Comparison of ENCODE assay signal across 9 cellular contexts in the genomic region with DNA sequence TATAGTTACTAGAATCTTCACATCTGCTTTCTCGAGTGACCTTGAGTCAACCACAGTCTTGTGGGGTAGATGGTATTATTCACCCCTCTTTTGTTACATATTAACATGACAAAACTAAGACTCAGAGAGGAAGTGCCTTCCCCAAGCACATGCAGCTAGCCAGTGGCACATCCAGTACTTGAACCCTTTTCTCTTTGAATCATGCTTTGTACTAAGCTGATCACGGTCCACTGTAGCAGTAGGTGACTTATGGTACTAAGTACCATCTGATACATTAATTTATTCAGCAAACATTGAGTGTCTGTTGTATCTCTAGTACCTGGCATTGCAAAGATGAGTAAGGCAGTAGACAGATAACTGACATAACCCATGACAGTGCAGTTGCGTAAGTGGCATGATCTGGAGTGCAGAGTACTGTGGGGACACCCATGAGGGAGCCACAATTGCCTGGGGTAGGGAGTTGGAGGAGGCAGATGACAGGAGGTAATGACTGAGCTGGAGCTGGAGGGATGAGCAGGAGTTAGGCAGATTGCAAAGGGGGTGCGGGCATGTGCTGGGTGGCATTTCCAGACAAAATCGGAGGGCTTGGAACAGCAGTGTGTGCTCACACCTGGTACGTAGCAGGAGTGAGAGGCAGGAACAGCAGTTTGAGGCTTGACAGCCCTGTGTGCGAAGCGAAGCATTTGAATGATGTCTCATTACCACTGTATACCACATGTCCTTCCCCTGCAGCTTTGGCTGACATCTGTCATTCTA. TPM values are rescaled to one million over a fixed set of nuclear protein-coding genes. Genes with fewer than 3 reads are reported as not detected.
DNase-seq lines count a peak whose midpoint lies in the region; ATAC-seq, FAIRE-seq and TF ChIP-seq lines count a peak whose summit lies in the region.
"Had no signal": no experiment of that assay in that cellular context is flagged by ENCODE, and none has a peak within 500 bp of the region (broad histone marks: within the 10 kb centered on the region; RNA-seq: fewer than 3 reads in every experiment).

No MANE protein-coding gene starts in this region.

- peaks cover 90% of the 10 kb centered on the region for H3K79me2 ChIP-seq in astrocyte (ENCODE audit: insufficient read depth, low read length)

- no peaks in the 10 kb centered on the region for H3K9me3 ChIP-seq in A549
- no peaks in the 10 kb centered on the region for H3K9me3 ChIP-seq in astrocyte (ENCODE audit: insufficient read depth, low read depth, low read length)
- no peaks in the 10 kb centered on the region for H3K9me3 ChIP-seq in small intestine (ENCODE audit: control insufficient read depth, low read depth)

- H3K27ac ChIP-seq in A549 (peak overlapping the region; percentile 57 to 66; a peak in 5 of 6 replicates), astrocyte (ENCODE audit: low read depth, low read length) (no peak overlapping the region), small intestine (ENCODE audit: low read depth in 1 of 2, low read length in 1 of 2) (peak overlapping the region in 1 of 2 donors; percentile 64)

- DNase-seq in A549 (ENCODE audit: low read depth in 1 of 2, low spot score in 1 of 2): peak; percentile 33 to 52
- DNase-seq in astrocyte (ENCODE audit: low read depth): peak; percentile 53
- peak; percentile 66 for DNase-seq in small intestine
- no peak for DNase-seq in activated naive CD4-positive, alpha-beta T cell treated with anti-CD3 and anti-CD28 coated beads, Interleukin-2, amount 50 U/mL, for 16 hours
- no peak for DNase-seq in D341Med (ENCODE audit: low spot score)
- DNase-seq in NCI-H2081 treated with DMSO at 0.1 percent for 48 hours (lab: John Stamatoyannopoulos, UW): no peak

- peaks cover 77% of the 10 kb centered on the region for H3K4me1 Mint-ChIP-seq in astrocyte (ENCODE audit: low read depth, unreplicated experiment)

- H4K20me1 ChIP-seq in astrocyte (ENCODE audit: insufficient read depth, low read length): peaks cover 64% of the 10 kb centered on the region

- H3K9ac ChIP-seq in astrocyte (ENCODE audit: low read length): no peak overlapping the region

- TF ChIP-seq CTCF in A549 (IDR thresholded peaks at IDR 0.05) (no peak), astrocyte (IDR thresholded peaks at IDR 0.05; ENCODE audit: insufficient read depth, low read depth, low read length) (no peak)

- TF ChIP-seq POLR2A in A549 (IDR thresholded peaks at IDR 0.05; ENCODE audit: low read length): no peak

- H3K36me3 Mint-ChIP-seq in astrocyte (ENCODE audit: low read depth, unreplicated experiment): peaks cover 3% of the 10 kb centered on the region

- H3K4me3 ChIP-seq in A549: no peak overlapping the region
- H3K4me3 ChIP-seq in astrocyte (ENCODE audit: insufficient read depth, low read depth, low read length): no peak overlapping the region
- no peak overlapping the region for H3K4me3 ChIP-seq in small intestine (ENCODE audit: low read depth in 1 of 2, low read length in 2 of 2)

- ATAC-seq in A549 (peak; percentile 50 to 57; a peak in 5 of 6 replicates), GM19043 (IDR thresholded peaks at IDR 0.05; ENCODE audit: low read depth, unreplicated experiment) (peak; percentile 95), HG03175 (IDR thresholded peaks at IDR 0.05; ENCODE audit: unreplicated experiment) (peak; percentile 96)

- peak overlapping the region; percentile 65 for H3K4me2 ChIP-seq in A549
- H3K4me2 ChIP-seq in astrocyte (ENCODE audit: low read length): peak overlapping the region; percentile 44

- 68% methylated on average over 8 of the region's 8 CpGs for WGBS in A549 (ENCODE audit: missing lambda C conversion rate)
- 50 to 78% (median 63%) methylated on average over 8 of the region's 8 CpGs for WGBS in small intestine, 3 donors

- H3K27me3 ChIP-seq in astrocyte (ENCODE audit: insufficient read depth, low read length) (no peaks in the 10 kb centered on the region), small intestine (ENCODE audit: control insufficient read depth in 2 of 2, insufficient read depth in 2 of 2, low read length in 2 of 2) (no peaks in the 10 kb centered on the region)

- H3K9me3 Mint-ChIP-seq in astrocyte (ENCODE audit: unreplicated experiment): no peaks in the 10 kb centered on the region
- H3K9me3 Mint-ChIP-seq: activated naive CD4-positive, alpha-beta T cell treated with anti-CD3 and anti-CD28 coated beads, Interleukin-2, amount 50 U/mL, for 24 hours had no signal

- peaks cover 70% of the 10 kb centered on the region for H3K4me1 ChIP-seq in A549
- peaks cover 22% of the 10 kb centered on the region for H3K4me1 ChIP-seq in astrocyte (ENCODE audit: insufficient read depth, low read length)
- H3K4me1 ChIP-seq in small intestine (ENCODE audit: control insufficient read depth in 2 of 2, insufficient read depth in 1 of 2, low read depth in 1 of 2, low read length in 1 of 2): peaks cover 17 to 18% of the 10 kb centered on the region in 2 donors

- no peak overlapping the region for H2AFZ ChIP-seq in astrocyte (ENCODE audit: low read depth, low read length)

- H3K27ac Mint-ChIP-seq in astrocyte (ENCODE audit: unreplicated experiment): peak overlapping the region; percentile 60
- H3K27ac Mint-ChIP-seq: activated naive CD4-positive, alpha-beta T cell treated with anti-CD3 and anti-CD28 coated beads, Interleukin-2, amount 50 U/mL, for 24 hours had no signal

- peak overlapping the region; percentile 28 for H3K4me3 Mint-ChIP-seq in astrocyte (ENCODE audit: unreplicated experiment)
- H3K4me3 Mint-ChIP-seq: activated naive CD4-positive, alpha-beta T cell treated with anti-CD3 and anti-CD28 coated beads, Interleukin-2, amount 50 U/mL, for 24 hours had no signal

- H3K36me3 ChIP-seq in astrocyte (ENCODE audit: insufficient read depth, low read length) (no peaks in the 10 kb centered on the region), small intestine (ENCODE audit: control insufficient read depth in 2 of 2, insufficient read depth in 2 of 2, low read length in 2 of 2) (no peaks in the 10 kb centered on the region)

- FAIRE-seq in A549 (lab: Jason Lieb, UNC) (no peak), astrocyte (lab: Jason Lieb, UNC) (no peak), small intestine (lab: Jason Lieb, UNC) (no peak)

- CTCF ChIA-PET in A549 (lab: Yijun Ruan, JAX): no interaction called here

- POLR2A ChIA-PET in A549 (lab: Yijun Ruan, JAX): interaction anchor here (1.3 kb wide), 1 partner anchor 88 kb away, joined by 5 read pairs; a partner anchor contains a TSS

- no peaks in the 10 kb centered on the region for H3K27me3 Mint-ChIP-seq in astrocyte (ENCODE audit: low read depth, unreplicated experiment)
- H3K27me3 Mint-ChIP-seq: activated naive CD4-positive, alpha-beta T cell treated with anti-CD3 and anti-CD28 coated beads, Interleukin-2, amount 50 U/mL, for 24 hours had no signal

- no peak for TF ChIP-seq EP300 in A549 (IDR thresholded peaks at IDR 0.05)

- no peak for TF ChIP-seq RAD21 in A549 (conservative IDR thresholded peaks at IDR 0.05 in 1 of 2, IDR thresholded peaks at IDR 0.05 in 1 of 2)

TF ChIP-seq in A549, 52 proteins besides CTCF, POLR2A, EP300 and RAD21:
- peak; percentile 12; the same call in 1 of the 2 replicates for TF ChIP-seq JUNB (IDR thresholded peaks at IDR 0.05)
- TF ChIP-seq, protein P1, sequence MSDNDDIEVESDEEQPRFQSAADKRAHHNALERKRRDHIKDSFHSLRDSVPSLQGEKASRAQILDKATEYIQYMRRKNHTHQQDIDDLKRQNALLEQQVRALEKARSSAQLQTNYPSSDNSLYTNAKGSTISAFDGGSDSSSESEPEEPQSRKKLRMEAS (IDR thresholded peaks at IDR 0.05): peak; percentile 57
- no peak for TF ChIP-seq SREBF2 (IDR thresholded peaks at IDR 0.05)
- TF ChIP-seq CEBPB (IDR thresholded peaks at IDR 0.05): peak; percentile 58 to 85; a peak in 3 of 4 replicates
- no peak for TF ChIP-seq CHD2 (IDR thresholded peaks at IDR 0.05; ENCODE audit: low read length, partially characterized antibody)
- TF ChIP-seq TFCP2L1 (CRISPR knock-in tag; IDR thresholded peaks at IDR 0.05): no peak
- TF ChIP-seq, protein P2, sequence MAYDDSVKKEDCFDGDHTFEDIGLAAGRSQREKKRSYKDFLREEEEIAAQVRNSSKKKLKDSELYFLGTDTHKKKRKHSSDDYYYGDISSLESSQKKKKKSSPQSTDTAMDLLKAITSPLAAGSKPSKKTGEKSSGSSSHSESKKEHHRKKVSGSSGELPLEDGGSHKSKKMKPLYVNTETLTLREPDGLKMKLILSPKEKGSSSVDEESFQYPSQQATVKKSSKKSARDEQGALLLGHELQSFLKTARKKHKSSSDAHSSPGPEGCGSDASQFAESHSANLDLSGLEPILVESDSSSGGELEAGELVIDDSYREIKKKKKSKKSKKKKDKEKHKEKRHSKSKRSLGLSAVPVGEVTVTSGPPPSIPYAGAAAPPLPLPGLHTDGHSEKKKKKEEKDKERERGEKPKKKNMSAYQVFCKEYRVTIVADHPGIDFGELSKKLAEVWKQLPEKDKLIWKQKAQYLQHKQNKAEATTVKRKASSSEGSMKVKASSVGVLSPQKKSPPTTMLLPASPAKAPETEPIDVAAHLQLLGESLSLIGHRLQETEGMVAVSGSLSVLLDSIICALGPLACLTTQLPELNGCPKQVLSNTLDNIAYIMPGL (CRISPR knock-in tag; IDR thresholded peaks at IDR 0.05; ENCODE audit: borderline replicate concordance): no peak

RNA-seq across cellular contexts. Expression of a gene that starts 29.8 kb away (rescaled TPM):
- polyA plus RNA-seq in A549 (2011; rRNA removed) (98.9 and 123 TPM in 2 replicates), A549 (2017; fragmentation: RNase III; extraction: RNeasy Plus Mini Kit Qiagen cat#74134 plus additional on column Dnase treatment) (72.4 to 76.5 TPM (median 74.8 TPM) in 3 replicates), small intestine (10 to 100 TPM; 35.1 to 37.6 (median 35.9) TPM)
- polyA plus RNA-seq in A549 (2012; cell fraction: cytosol; rRNA removed): 165 and 172 TPM in 2 replicates
- polyA plus RNA-seq in A549 (2012; cell fraction: nucleus; rRNA removed): 112 and 121 TPM in 2 replicates
- polyA minus RNA-seq in A549 (2011; rRNA and poly(A)+ RNA removed): 172 and 179 TPM in 2 replicates
- 111 TPM in 2 replicates for total RNA-seq in astrocyte

Comparison
In these comparisons a context has a peak if more than half of its experiments do, and no peak if none do; other contexts are left out.
1. DNase-seq: peak in A549 (2 of 2), astrocyte (single experiment) and small intestine (single experiment); none in activated naive CD4-positive, alpha-beta T cell treated with anti-CD3 and anti-CD28 coated beads, Interleukin-2, amount 50 U/mL, for 16 hours (single experiment), D341Med (single experiment) and NCI-H2081 treated with DMSO at 0.1 percent for 48 hours (single experiment).
2. Peak in every context shown above with its lines, with median percentiles within 50 percentile points of each other: ATAC-seq.